ENCODE assay signal across 29 cellular contexts in the genomic region with DNA sequence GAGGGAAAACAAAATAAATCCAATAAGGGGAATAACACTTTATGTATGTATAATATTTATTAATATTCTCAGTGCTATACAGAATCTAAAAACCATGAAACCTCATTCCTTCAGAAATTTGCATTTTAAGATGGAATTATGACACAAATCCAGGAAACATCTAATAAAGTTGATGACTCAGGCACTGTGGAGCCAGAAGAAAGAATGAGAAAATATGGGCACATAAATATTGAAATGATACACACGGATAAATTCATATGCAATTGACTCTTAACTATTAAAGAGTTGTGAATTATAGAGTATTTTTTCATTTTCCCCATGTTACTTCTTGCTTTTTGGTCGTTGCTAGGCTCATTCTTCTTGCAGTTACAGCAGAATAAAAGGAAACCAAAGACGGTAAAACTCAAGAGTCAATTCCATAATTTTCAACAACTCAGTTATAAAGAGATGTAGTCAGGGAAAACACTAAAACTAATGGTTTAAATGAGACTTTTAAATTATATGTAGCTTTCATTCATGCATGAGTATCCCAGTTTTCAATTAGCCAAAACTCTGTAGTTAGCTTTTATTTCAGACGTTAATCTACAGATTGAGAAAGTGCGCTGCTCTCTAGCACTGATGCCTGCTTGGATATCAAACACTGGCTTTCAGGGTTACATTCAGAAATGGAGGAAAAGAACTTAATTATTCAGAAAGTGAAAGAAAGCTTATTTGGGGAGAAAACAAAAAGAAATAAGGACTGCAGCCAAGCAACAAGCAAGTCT.
"Had no signal": no experiment of that assay in that cellular context is flagged by ENCODE, and none has a peak within 500 bp of the region (broad histone marks: within the 10 kb centered on the region; RNA-seq: fewer than 3 reads in every experiment).

No MANE protein-coding gene starts in this region.

- ATAC-seq: mucosa of descending colon, sciatic nerve, upper lobe of right lung had no signal

- H3K36me3 Mint-ChIP-seq: activated CD4-positive, alpha-beta memory T cell treated with anti-CD3 and anti-CD28 coated beads for 36 hours; activated naive CD4-positive, alpha-beta T cell treated with anti-CD3 and anti-CD28 coated beads, Interleukin-2, amount 10 ng/mL, durations not matched to agents 7 days and 5 days; activated naive CD8-positive, alpha-beta T cell treated with anti-CD3 and anti-CD28 coated beads, Interleukin-2, amount 10 ng/mL, durations not matched to agents 7 days and 5 days had no signal

- H3K4me3 Mint-ChIP-seq: activated CD4-positive, alpha-beta memory T cell treated with anti-CD3 and anti-CD28 coated beads for 36 hours; activated CD4-positive, alpha-beta T cell treated with anti-CD3 and anti-CD28 coated beads, Interleukin-2, amount 10 ng/mL, durations not matched to agents 24 days and 14 days; activated naive CD4-positive, alpha-beta T cell treated with anti-CD3 and anti-CD28 coated beads, Interleukin-2, amount 10 ng/mL, durations not matched to agents 7 days and 5 days; activated naive CD8-positive, alpha-beta T cell treated with anti-CD3 and anti-CD28 coated beads, Interleukin-2, amount 10 ng/mL, durations not matched to agents 7 days and 5 days; activated T-cell treated with anti-CD3 and anti-CD28 coated beads, Interleukin-2, amount 50 U/mL, for 24 hours; central memory CD8-positive, alpha-beta T cell; nephron; stimulated activated naive CD8-positive, alpha-beta T cell treated with anti-CD3 and anti-CD28 coated beads, Interleukin-15, Interleukin-2, amounts not matched to agents 100 ng/mL and 50 ng/mL, for 24 hours had no signal

- DNase-seq: activated CD4-positive, alpha-beta memory T cell treated with anti-CD3 and anti-CD28 coated beads for 36 hours; activated CD4-positive, alpha-beta T cell treated with anti-CD3 and anti-CD28 coated beads, Interleukin-2, amount 10 ng/mL, durations not matched to agents 24 days and 14 days; activated CD4-positive, CD25-positive, alpha-beta regulatory T cell treated with anti-CD3 and anti-CD28 coated beads, Interleukin-2, amount 50 U/mL, for 72 hours; activated CD8-positive, alpha-beta memory T cell treated with anti-CD3 and anti-CD28 coated beads, Interleukin-2, amount 50 U/mL, for 48 hours; activated gamma-delta T cell; activated naive CD4-positive, alpha-beta T cell treated with anti-CD3 and anti-CD28 coated beads, Interleukin-2, amount 10 ng/mL, durations not matched to agents 7 days and 5 days; activated naive CD8-positive, alpha-beta T cell treated with anti-CD3 and anti-CD28 coated beads, Interleukin-2, amount 10 ng/mL, durations not matched to agents 7 days and 5 days; activated T-cell treated with anti-CD3 and anti-CD28 coated beads, Interleukin-2, amount 50 U/mL, for 24 hours; dermis blood vessel endothelial cell; effector CD8-positive, alpha-beta T cell; esophagus squamous epithelium; glutamatergic neuron; left ventricle myocardium inferior; mucosa of descending colon; retina; stimulated activated CD4-positive, alpha-beta T cell treated with anti-CD3 and anti-CD28 coated beads, Interleukin-12 subunit alpha, Interleukin-12 subunit beta, amount 100 ng/mL, for 4 hours; stimulated activated CD4-positive, alpha-beta T cell treated with anti-CD3 and anti-CD28 coated beads, Interleukin-4, amount 100 ng/mL, for 1 hour; T-helper 2 cell; tibial artery; upper lobe of right lung had no signal

- H3K27me3 ChIP-seq: breast epithelium, esophagus squamous epithelium, neutrophil, tibial artery, upper lobe of right lung had no signal

- H3K27ac ChIP-seq: breast epithelium, epithelial cell of prostate, esophagus squamous epithelium, left ventricle myocardium inferior, neutrophil, prostate gland, skin epidermis, tibial artery, upper lobe of right lung had no signal

- H3K27me3 Mint-ChIP-seq: activated CD4-positive, alpha-beta memory T cell treated with anti-CD3 and anti-CD28 coated beads for 36 hours; activated CD4-positive, alpha-beta T cell treated with anti-CD3 and anti-CD28 coated beads, Interleukin-2, amount 10 ng/mL, durations not matched to agents 24 days and 14 days; activated naive CD4-positive, alpha-beta T cell treated with anti-CD3 and anti-CD28 coated beads, Interleukin-2, amount 10 ng/mL, durations not matched to agents 7 days and 5 days; activated T-cell treated with anti-CD3 and anti-CD28 coated beads, Interleukin-2, amount 50 U/mL, for 24 hours; central memory CD8-positive, alpha-beta T cell; stimulated activated naive CD8-positive, alpha-beta T cell treated with anti-CD3 and anti-CD28 coated beads, Interleukin-15, Interleukin-2, amounts not matched to agents 100 ng/mL and 50 ng/mL, for 24 hours had no signal

- H3K4me1 Mint-ChIP-seq: activated CD4-positive, alpha-beta T cell treated with anti-CD3 and anti-CD28 coated beads, Interleukin-2, amount 10 ng/mL, durations not matched to agents 24 days and 14 days; activated naive CD4-positive, alpha-beta T cell treated with anti-CD3 and anti-CD28 coated beads, Interleukin-2, amount 10 ng/mL, durations not matched to agents 7 days and 5 days; activated naive CD8-positive, alpha-beta T cell treated with anti-CD3 and anti-CD28 coated beads, Interleukin-2, amount 10 ng/mL, durations not matched to agents 7 days and 5 days; central memory CD8-positive, alpha-beta T cell had no signal

- H3K27ac Mint-ChIP-seq: activated CD4-positive, alpha-beta memory T cell treated with anti-CD3 and anti-CD28 coated beads for 36 hours; activated CD4-positive, alpha-beta T cell treated with anti-CD3 and anti-CD28 coated beads, Interleukin-2, amount 10 ng/mL, durations not matched to agents 24 days and 14 days; activated naive CD4-positive, alpha-beta T cell treated with anti-CD3 and anti-CD28 coated beads, Interleukin-2, amount 10 ng/mL, durations not matched to agents 7 days and 5 days; activated naive CD8-positive, alpha-beta T cell treated with anti-CD3 and anti-CD28 coated beads, Interleukin-2, amount 10 ng/mL, durations not matched to agents 7 days and 5 days; activated T-cell treated with anti-CD3 and anti-CD28 coated beads, Interleukin-2, amount 50 U/mL, for 24 hours; stimulated activated naive CD8-positive, alpha-beta T cell treated with anti-CD3 and anti-CD28 coated beads, Interleukin-15, Interleukin-2, amounts not matched to agents 100 ng/mL and 50 ng/mL, for 24 hours had no signal

- H3K9me3 Mint-ChIP-seq: activated CD4-positive, alpha-beta memory T cell treated with anti-CD3 and anti-CD28 coated beads for 36 hours; activated CD4-positive, alpha-beta T cell treated with anti-CD3 and anti-CD28 coated beads, Interleukin-2, amount 10 ng/mL, durations not matched to agents 24 days and 14 days; activated naive CD4-positive, alpha-beta T cell treated with anti-CD3 and anti-CD28 coated beads, Interleukin-2, amount 10 ng/mL, durations not matched to agents 7 days and 5 days; activated naive CD8-positive, alpha-beta T cell treated with anti-CD3 and anti-CD28 coated beads, Interleukin-2, amount 10 ng/mL, durations not matched to agents 7 days and 5 days; activated T-cell treated with anti-CD3 and anti-CD28 coated beads, Interleukin-2, amount 50 U/mL, for 24 hours; nephron; stimulated activated naive CD8-positive, alpha-beta T cell treated with anti-CD3 and anti-CD28 coated beads, Interleukin-15, Interleukin-2, amounts not matched to agents 100 ng/mL and 50 ng/mL, for 24 hours had no signal
